Comparison of ENCODE assay signal across 1 cellular context in the genomic region with DNA sequence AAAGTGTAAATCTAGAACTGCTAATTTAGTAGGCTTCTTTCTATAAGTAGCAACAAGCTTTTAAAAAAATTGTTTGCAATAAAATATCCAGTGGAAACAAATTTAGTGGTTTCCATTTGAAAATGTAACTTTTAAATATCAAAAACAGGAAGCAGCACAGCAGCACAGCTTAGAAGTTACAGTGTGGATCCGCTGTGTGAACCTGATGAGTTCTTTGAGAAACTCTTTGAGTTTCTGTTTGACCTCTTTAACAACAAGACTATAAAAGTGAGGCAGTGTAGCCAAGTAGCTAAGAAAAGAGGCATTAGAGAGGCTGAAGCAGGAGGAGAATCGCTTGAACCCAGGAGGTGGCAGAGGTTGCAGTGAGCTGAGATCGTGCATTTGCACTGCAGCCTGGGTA.
TF ChIP-seq lines count a peak whose summit lies in the region.

No MANE protein-coding gene starts in this region.

TF ChIP-seq in H1, 55 proteins besides CTCF, POLR2A, EP300 and RAD21 (continued from another document):
- TF ChIP-seq, protein P1, sequence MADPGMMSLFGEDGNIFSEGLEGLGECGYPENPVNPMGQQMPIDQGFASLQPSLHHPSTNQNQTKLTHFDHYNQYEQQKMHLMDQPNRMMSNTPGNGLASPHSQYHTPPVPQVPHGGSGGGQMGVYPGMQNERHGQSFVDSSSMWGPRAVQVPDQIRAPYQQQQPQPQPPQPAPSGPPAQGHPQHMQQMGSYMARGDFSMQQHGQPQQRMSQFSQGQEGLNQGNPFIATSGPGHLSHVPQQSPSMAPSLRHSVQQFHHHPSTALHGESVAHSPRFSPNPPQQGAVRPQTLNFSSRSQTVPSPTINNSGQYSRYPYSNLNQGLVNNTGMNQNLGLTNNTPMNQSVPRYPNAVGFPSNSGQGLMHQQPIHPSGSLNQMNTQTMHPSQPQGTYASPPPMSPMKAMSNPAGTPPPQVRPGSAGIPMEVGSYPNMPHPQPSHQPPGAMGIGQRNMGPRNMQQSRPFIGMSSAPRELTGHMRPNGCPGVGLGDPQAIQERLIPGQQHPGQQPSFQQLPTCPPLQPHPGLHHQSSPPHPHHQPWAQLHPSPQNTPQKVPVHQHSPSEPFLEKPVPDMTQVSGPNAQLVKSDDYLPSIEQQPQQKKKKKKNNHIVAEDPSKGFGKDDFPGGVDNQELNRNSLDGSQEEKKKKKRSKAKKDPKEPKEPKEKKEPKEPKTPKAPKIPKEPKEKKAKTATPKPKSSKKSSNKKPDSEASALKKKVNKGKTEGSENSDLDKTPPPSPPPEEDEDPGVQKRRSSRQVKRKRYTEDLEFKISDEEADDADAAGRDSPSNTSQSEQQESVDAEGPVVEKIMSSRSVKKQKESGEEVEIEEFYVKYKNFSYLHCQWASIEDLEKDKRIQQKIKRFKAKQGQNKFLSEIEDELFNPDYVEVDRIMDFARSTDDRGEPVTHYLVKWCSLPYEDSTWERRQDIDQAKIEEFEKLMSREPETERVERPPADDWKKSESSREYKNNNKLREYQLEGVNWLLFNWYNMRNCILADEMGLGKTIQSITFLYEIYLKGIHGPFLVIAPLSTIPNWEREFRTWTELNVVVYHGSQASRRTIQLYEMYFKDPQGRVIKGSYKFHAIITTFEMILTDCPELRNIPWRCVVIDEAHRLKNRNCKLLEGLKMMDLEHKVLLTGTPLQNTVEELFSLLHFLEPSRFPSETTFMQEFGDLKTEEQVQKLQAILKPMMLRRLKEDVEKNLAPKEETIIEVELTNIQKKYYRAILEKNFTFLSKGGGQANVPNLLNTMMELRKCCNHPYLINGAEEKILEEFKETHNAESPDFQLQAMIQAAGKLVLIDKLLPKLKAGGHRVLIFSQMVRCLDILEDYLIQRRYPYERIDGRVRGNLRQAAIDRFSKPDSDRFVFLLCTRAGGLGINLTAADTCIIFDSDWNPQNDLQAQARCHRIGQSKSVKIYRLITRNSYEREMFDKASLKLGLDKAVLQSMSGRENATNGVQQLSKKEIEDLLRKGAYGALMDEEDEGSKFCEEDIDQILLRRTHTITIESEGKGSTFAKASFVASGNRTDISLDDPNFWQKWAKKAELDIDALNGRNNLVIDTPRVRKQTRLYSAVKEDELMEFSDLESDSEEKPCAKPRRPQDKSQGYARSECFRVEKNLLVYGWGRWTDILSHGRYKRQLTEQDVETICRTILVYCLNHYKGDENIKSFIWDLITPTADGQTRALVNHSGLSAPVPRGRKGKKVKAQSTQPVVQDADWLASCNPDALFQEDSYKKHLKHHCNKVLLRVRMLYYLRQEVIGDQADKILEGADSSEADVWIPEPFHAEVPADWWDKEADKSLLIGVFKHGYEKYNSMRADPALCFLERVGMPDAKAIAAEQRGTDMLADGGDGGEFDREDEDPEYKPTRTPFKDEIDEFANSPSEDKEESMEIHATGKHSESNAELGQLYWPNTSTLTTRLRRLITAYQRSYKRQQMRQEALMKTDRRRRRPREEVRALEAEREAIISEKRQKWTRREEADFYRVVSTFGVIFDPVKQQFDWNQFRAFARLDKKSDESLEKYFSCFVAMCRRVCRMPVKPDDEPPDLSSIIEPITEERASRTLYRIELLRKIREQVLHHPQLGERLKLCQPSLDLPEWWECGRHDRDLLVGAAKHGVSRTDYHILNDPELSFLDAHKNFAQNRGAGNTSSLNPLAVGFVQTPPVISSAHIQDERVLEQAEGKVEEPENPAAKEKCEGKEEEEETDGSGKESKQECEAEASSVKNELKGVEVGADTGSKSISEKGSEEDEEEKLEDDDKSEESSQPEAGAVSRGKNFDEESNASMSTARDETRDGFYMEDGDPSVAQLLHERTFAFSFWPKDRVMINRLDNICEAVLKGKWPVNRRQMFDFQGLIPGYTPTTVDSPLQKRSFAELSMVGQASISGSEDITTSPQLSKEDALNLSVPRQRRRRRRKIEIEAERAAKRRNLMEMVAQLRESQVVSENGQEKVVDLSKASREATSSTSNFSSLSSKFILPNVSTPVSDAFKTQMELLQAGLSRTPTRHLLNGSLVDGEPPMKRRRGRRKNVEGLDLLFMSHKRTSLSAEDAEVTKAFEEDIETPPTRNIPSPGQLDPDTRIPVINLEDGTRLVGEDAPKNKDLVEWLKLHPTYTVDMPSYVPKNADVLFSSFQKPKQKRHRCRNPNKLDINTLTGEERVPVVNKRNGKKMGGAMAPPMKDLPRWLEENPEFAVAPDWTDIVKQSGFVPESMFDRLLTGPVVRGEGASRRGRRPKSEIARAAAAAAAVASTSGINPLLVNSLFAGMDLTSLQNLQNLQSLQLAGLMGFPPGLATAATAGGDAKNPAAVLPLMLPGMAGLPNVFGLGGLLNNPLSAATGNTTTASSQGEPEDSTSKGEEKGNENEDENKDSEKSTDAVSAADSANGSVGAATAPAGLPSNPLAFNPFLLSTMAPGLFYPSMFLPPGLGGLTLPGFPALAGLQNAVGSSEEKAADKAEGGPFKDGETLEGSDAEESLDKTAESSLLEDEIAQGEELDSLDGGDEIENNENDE (IDR thresholded peaks at IDR 0.05; ENCODE audit: insufficient replicate concordance, low read length): no peak
- no peak for TF ChIP-seq GTF2F1 (IDR thresholded peaks at IDR 0.05; ENCODE audit: borderline replicate concordance, low read depth, low read length)
- TF ChIP-seq JUN (IDR thresholded peaks at IDR 0.05; ENCODE audit: low read depth, low read length): no peak
- no peak for TF ChIP-seq SIX5 (IDR thresholded peaks at IDR 0.05; ENCODE audit: low read depth, low read length)
- TF ChIP-seq USF2 (IDR thresholded peaks at IDR 0.05; ENCODE audit: low read length): no peak
- no peak for TF ChIP-seq BACH1 (IDR thresholded peaks at IDR 0.05; ENCODE audit: low read length)
- TF ChIP-seq, protein P2, sequence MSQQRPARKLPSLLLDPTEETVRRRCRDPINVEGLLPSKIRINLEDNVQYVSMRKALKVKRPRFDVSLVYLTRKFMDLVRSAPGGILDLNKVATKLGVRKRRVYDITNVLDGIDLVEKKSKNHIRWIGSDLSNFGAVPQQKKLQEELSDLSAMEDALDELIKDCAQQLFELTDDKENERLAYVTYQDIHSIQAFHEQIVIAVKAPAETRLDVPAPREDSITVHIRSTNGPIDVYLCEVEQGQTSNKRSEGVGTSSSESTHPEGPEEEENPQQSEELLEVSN (IDR thresholded peaks at IDR 0.05): no peak
- no peak for TF ChIP-seq TAF1 (IDR thresholded peaks at IDR 0.05; ENCODE audit: low read depth, low read length)
- TF ChIP-seq SAP30 (IDR thresholded peaks at IDR 0.05; ENCODE audit: insufficient read depth, insufficient replicate concordance, low read length): no peak
- TF ChIP-seq GABPA (IDR thresholded peaks at IDR 0.05; ENCODE audit: borderline replicate concordance, insufficient read depth, low read length): no peak
- TF ChIP-seq YY1 (IDR thresholded peaks at IDR 0.05; ENCODE audit: low read depth, low read length): no peak
- no peak for TF ChIP-seq NANOG (IDR thresholded peaks at IDR 0.05; ENCODE audit: insufficient read depth, low read depth, low read length, poor library complexity, severe bottlenecking)
- no peak for TF ChIP-seq RXRA (IDR thresholded peaks at IDR 0.05; ENCODE audit: insufficient read depth, low read depth, low read length)
